ENCODE assay signal across 13 cellular contexts in the genomic region with DNA sequence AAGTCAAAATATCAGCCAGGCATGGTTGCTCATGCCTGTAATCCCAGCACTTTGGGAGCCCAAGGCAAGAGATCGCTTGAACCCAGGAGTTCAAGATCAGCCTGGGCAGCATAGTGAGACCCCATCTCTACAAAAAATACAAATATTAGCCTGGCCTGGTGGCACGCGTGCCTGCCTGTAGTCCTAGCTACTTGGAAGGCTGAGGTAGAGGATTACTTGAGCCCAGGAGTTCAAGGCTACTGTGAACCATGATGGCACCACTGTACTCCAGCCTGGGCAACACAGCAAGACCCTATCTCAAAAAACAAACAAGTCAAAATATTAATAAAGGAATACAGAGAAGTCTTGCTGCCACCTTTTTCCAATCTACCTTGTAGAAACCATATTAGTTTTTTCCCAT. TPM values are rescaled to one million over a fixed set of nuclear protein-coding genes. Genes with fewer than 3 reads are reported as not detected.
DNase-seq lines count a peak whose midpoint lies in the region; ATAC-seq and TF ChIP-seq lines count a peak whose summit lies in the region.
"Had no signal": no experiment of that assay in that cellular context is flagged by ENCODE, and none has a peak within 500 bp of the region (broad histone marks: within the 10 kb centered on the region; RNA-seq: fewer than 3 reads in every experiment).

No MANE protein-coding gene starts in this region.

- no peak overlapping the region for H3K4me3 ChIP-seq in spleen
- H3K4me3 ChIP-seq: A549, HAP-1 had no signal

- TF ChIP-seq CTCF in spleen (IDR thresholded peaks at IDR 0.05 in 8 of 11, conservative IDR thresholded peaks at IDR 0.05 in 3 of 11): no peak

- H3K27ac Mint-ChIP-seq in T-helper 17 cell: peak overlapping the region; percentile 19
- H3K27ac Mint-ChIP-seq: HFFc6 had no signal

- H3K4me3 Mint-ChIP-seq in T-helper 17 cell: no peak overlapping the region
- H3K4me3 Mint-ChIP-seq: CD8-positive, alpha-beta memory T cell; HFFc6 had no signal

- WGBS in spleen, 5 donors: 96 to 100% (median 98%) methylated on average over 3 of the region's 3 CpGs

- intact Hi-C loops in spleen (cut with DNase I; ENCODE audit: low total_unique reads) (no loop called here), Right ventricle myocardium superior (cut with DNase I) (loop anchor here (10.0 kb wide), 1 partner anchor 181 kb away; no protein-coding TSS in a partner anchor)

- H3K4me1 ChIP-seq in spleen: peaks cover 0 to 87% (median 49%) of the 10 kb centered on the region in 6 donors
- H3K4me1 ChIP-seq: Caco-2 had no signal

- H3K27ac ChIP-seq in cingulate gyrus (ENCODE audit: low read depth, low read length) (peak overlapping the region; percentile 19), spleen (no peak overlapping the region)
- H3K27ac ChIP-seq: A549 had no signal

- H3K36me3 Mint-ChIP-seq in T-helper 17 cell (ENCODE audit: low read depth): peaks cover 7% of the 10 kb centered on the region

- no peak for TF ChIP-seq POLR2A in spleen (IDR thresholded peaks at IDR 0.05)

- H3K9me3 ChIP-seq in T-helper 17 cell (ENCODE audit: control insufficient read depth, low read length, poor library complexity, severe bottlenecking) (no peaks in the 10 kb centered on the region), spleen (no peaks in the 10 kb centered on the region)
- H3K9me3 ChIP-seq: Caco-2, HAP-1 had no signal

- no peaks in the 10 kb centered on the region for H3K27me3 Mint-ChIP-seq in T-helper 17 cell
- H3K27me3 Mint-ChIP-seq: CD8-positive, alpha-beta memory T cell had no signal

- DNase-seq in T-helper 17 cell: no peak
- peak; percentile 8 for DNase-seq in spleen
- no peak for DNase-seq in Right ventricle myocardium superior
- DNase-seq: Caco-2; CD8-positive, alpha-beta memory T cell; DND-41; GDM1; GOT3; HFFc6 had no signal

- H3K36me3 ChIP-seq in spleen: peaks cover 3 to 68% (median 47%) of the 10 kb centered on the region in 6 donors

- ATAC-seq in T-helper 17 cell (no peak), HG02973 (IDR thresholded peaks at IDR 0.05; ENCODE audit: unreplicated experiment) (no peak), Right ventricle myocardium superior (ENCODE audit: poor library complexity) (no peak)
- ATAC-seq: A549 had no signal

- peaks cover 17% of the 10 kb centered on the region for H3K4me1 Mint-ChIP-seq in T-helper 17 cell

- no peaks in the 10 kb centered on the region for H3K27me3 ChIP-seq in spleen (replicated peaks in 1 of 7)

RNA-seq across cellular contexts. Expression of a gene that starts 4.2 kb away (rescaled TPM):
- total RNA-seq in T-helper 17 cell (10 to 100 TPM in 1 of 2 donors, 1 to 10 TPM in 1; 8.3 to 14.4 TPM), spleen (10 to 100 TPM in 5 of 7 donors, 1 to 10 TPM in 2; 6.3 to 14.6 (median 11.4) TPM), Right ventricle myocardium superior (4.4 TPM)
- polyA plus RNA-seq in spleen: 1 to 10 TPM; 3.5 to 5.0 (median 3.7) TPM

RNA-seq across cellular contexts. Expression of a gene that starts 20.5 kb away (rescaled TPM):
- 10 to 100 TPM in 1 of 2 donors, 1 to 10 TPM in 1; 8.5 to 11.7 TPM for total RNA-seq in T-helper 17 cell
- total RNA-seq in spleen: 10 to 100 TPM; 16.5 to 22.1 (median 18.6) TPM
- 1 to 10 TPM; 3.1 to 7.1 (median 3.5) TPM for polyA plus RNA-seq in spleen
- total RNA-seq in Right ventricle myocardium superior: 7.1 TPM
- polyA plus RNA-seq: A549 had no signal

RNA-seq across cellular contexts. Expression of a gene that starts 34.5 kb away (rescaled TPM):
- total RNA-seq in T-helper 17 cell: 10 to 100 TPM; 11.4 to 14.0 TPM
- total RNA-seq in spleen: 10 to 100 TPM; 10.7 to 26.3 (median 19.7) TPM
- 10 to 100 TPM; 27.5 to 43.5 (median 40.8) TPM for polyA plus RNA-seq in spleen
- 12.2 TPM for total RNA-seq in Right ventricle myocardium superior

RNA-seq across cellular contexts. Expression of a gene that starts 44.8 kb away (rescaled TPM):
- total RNA-seq in T-helper 17 cell (10 to 100 TPM; 74.1 to 89.1 TPM), spleen (10 to 100 TPM; 51.2 to 77.8 (median 61.8) TPM), Right ventricle myocardium superior (18.9 TPM)
- polyA plus RNA-seq in spleen: 100 to 1,000 TPM in 2 of 3 donors, 10 to 100 TPM in 1; 68.4 to 178 (median 148) TPM

RNA-seq across cellular contexts. Expression of a gene that starts 47.8 kb away (rescaled TPM):
- 10 to 100 TPM; 19.5 to 21.4 TPM for total RNA-seq in T-helper 17 cell
- 10 to 100 TPM; 11.6 to 18.6 (median 13.5) TPM for total RNA-seq in spleen
- 1 to 10 TPM; 3.4 to 7.4 (median 4.1) TPM for polyA plus RNA-seq in spleen
- 8.0 TPM for total RNA-seq in Right ventricle myocardium superior
